ENCODE assay signal across 20 cellular contexts in the genomic region with DNA sequence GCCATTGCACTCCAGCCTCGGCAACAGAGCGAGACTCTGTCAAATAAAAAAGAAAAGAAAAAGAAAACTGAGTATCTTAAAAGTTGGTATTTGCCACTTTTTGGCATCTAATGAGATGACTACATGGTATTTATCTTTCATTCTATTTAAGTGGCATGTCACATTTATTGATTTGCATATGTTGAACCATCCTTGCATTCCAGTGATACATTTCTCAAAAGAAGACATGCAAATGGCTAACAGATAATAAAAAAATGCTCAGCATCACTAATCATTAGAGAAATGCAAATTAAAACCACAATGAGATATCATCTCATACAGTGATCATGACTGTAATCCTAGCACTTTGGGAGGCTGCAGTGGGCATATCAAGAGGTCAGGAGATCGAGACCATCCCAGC.
"Had no signal": no experiment of that assay in that cellular context is flagged by ENCODE, and none has a peak within 500 bp of the region (broad histone marks: within the 10 kb centered on the region; RNA-seq: fewer than 3 reads in every experiment).

No MANE protein-coding gene starts in this region.

- ATAC-seq: Panc1, PC-3, T-cell had no signal

- DNase-seq: KBM-7, MG63, NCI-H1092 treated with DMSO at 0.1 percent for 48 hours, NCI-H1436, NCI-H187, NCI-H2029, NCI-H2081 treated with DMSO at 0.1 percent for 48 hours, NCI-H2171 treated with DMSO at 0.1 percent for 48 hours, NCI-H226, NCI-H446, NCI-H510A, NCI-H524 treated with DMSO at 0.1 percent for 48 hours, NCI-H69, NCI-H774, PC-3, SHP77, SK-N-SH, SW 1271, T-cell had no signal

- H3K4me3 ChIP-seq: MG63 had no signal
